Comparison of ENCODE assay signal across 23 cellular contexts in the genomic region with DNA sequence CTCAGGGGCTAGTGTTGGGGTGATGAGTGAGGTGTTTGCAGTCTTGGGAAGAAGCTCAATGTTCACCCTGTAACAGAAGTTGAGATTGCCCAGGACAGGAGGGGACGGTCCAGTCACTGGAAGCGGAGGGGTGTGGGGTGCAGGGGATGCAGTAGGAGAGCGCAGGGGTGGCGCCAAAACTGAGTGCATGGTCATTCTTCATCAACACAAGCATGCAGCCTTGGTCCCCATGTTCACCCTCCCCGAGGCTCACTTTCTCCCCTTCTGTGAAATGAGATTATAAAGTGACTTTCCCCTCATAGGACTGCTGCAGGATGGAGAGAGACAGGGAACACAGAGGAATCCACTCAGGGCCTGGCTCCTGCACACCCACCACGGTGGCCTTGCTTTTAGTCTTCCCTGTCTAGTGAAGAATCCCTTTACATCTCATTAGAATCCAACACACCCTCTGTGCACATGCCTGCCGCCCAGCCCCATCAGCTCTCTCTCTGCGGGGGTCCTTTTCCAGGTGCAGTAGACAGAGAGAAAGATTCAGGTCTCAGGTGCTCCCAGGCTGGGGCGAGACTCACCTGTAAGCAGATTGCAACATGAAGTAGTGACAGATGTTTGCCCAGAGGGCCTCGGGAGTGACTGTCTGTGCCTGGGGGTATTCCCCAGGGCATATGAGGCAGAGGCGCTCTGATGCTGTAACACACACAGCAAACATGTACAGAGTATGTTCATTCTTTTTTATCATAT.
"Had no signal": no experiment of that assay in that cellular context is flagged by ENCODE, and none has a peak within 500 bp of the region (broad histone marks: within the 10 kb centered on the region; RNA-seq: fewer than 3 reads in every experiment).

No MANE protein-coding gene starts in this region.

- H3K27me3 ChIP-seq: heart left ventricle, sigmoid colon, spleen had no signal

- H3K9ac ChIP-seq: parathyroid adenoma had no signal

- H3K4me3 Mint-ChIP-seq: activated CD4-positive, alpha-beta memory T cell treated with anti-CD3 and anti-CD28 coated beads, Interleukin-2, amount 10 ng/mL, durations not matched to agents 7 days and 5 days; activated naive CD8-positive, alpha-beta T cell treated with anti-CD3 and anti-CD28 coated beads, Interleukin-2, amount 10 ng/mL, durations not matched to agents 7 days and 5 days; activated T-cell treated with anti-CD3 and anti-CD28 coated beads, Interleukin-2, amount 50 U/mL, for 24 hours; memory B cell; naive thymus-derived CD4-positive, alpha-beta T cell; stimulated activated naive B cell treated with anti-CD40 and anti-IgM and Interleukin-4, amounts not matched to agents 10 μg/mL and 1 μg/mL and 100 μg/mL, for 72 hours had no signal

- H3K27ac Mint-ChIP-seq: activated CD4-positive, alpha-beta memory T cell treated with anti-CD3 and anti-CD28 coated beads, Interleukin-2, amount 10 ng/mL, durations not matched to agents 7 days and 5 days; activated naive CD8-positive, alpha-beta T cell treated with anti-CD3 and anti-CD28 coated beads, Interleukin-2, amount 10 ng/mL, durations not matched to agents 7 days and 5 days; activated T-cell treated with anti-CD3 and anti-CD28 coated beads, Interleukin-2, amount 50 U/mL, for 24 hours; activated T-helper 2 cell treated with anti-CD3 and anti-CD28 coated beads, Interferon-gamma antibody, Interleukin-2, Interleukin-4, amounts not matched to agents 10 μg/mL and 5 μg/mL and 100 μg/mL, durations not matched to agents 14 hours and 24 hours and 36 hours; memory B cell; naive thymus-derived CD4-positive, alpha-beta T cell; stimulated activated naive B cell treated with anti-CD40 and anti-IgM and Interleukin-4, amounts not matched to agents 10 μg/mL and 1 μg/mL and 100 μg/mL, for 72 hours had no signal

- H3K4me1 Mint-ChIP-seq: activated CD4-positive, alpha-beta memory T cell treated with anti-CD3 and anti-CD28 coated beads, Interleukin-2, amount 10 ng/mL, durations not matched to agents 7 days and 5 days; memory B cell; stimulated activated naive B cell treated with anti-CD40 and anti-IgM and Interleukin-4, amounts not matched to agents 10 μg/mL and 1 μg/mL and 100 μg/mL, for 72 hours had no signal

- H3K27ac ChIP-seq: coronary artery, heart left ventricle, left ventricle myocardium inferior, parathyroid adenoma, sigmoid colon, spleen had no signal

- DNase-seq: activated CD4-positive, alpha-beta memory T cell treated with anti-CD3 and anti-CD28 coated beads, Interleukin-2, amount 10 ng/mL, durations not matched to agents 7 days and 5 days; activated CD4-positive, alpha-beta T cell treated with anti-CD3 and anti-CD28 coated beads for 48 hours; activated CD4-positive, CD25-positive, alpha-beta regulatory T cell; activated naive CD4-positive, alpha-beta T cell treated with Interleukin-2 at 50 U/mL for 16 hours; activated naive CD8-positive, alpha-beta T cell treated with anti-CD3 and anti-CD28 coated beads, Interleukin-2, amount 10 ng/mL, durations not matched to agents 7 days and 5 days; activated T-cell treated with anti-CD3 and anti-CD28 coated beads, Interleukin-2, amount 50 U/mL, for 24 hours; amygdala; central memory CD4-positive, alpha-beta T cell; erythroblast; heart left ventricle; left ventricle myocardium inferior; mucosa of descending colon; naive thymus-derived CD4-positive, alpha-beta T cell; sigmoid colon; spleen; stimulated activated CD4-positive, alpha-beta T cell treated with anti-CD3 and anti-CD28 coated beads, Interleukin-4, amount 100 ng/mL, for 4 hours; stimulated activated naive B cell treated with anti-CD40 and anti-IgM and Interleukin-4, amounts not matched to agents 10 μg/mL and 1 μg/mL and 100 μg/mL, for 72 hours; T-helper 9 cell had no signal

- H3K9me3 Mint-ChIP-seq: activated CD4-positive, alpha-beta memory T cell treated with anti-CD3 and anti-CD28 coated beads, Interleukin-2, amount 10 ng/mL, durations not matched to agents 7 days and 5 days; activated naive CD8-positive, alpha-beta T cell treated with anti-CD3 and anti-CD28 coated beads, Interleukin-2, amount 10 ng/mL, durations not matched to agents 7 days and 5 days; activated T-cell treated with anti-CD3 and anti-CD28 coated beads, Interleukin-2, amount 50 U/mL, for 24 hours; activated T-helper 2 cell treated with anti-CD3 and anti-CD28 coated beads, Interferon-gamma antibody, Interleukin-2, Interleukin-4, amounts not matched to agents 10 μg/mL and 5 μg/mL and 100 μg/mL, durations not matched to agents 14 hours and 24 hours and 36 hours; naive thymus-derived CD4-positive, alpha-beta T cell had no signal

- H3K9me3 ChIP-seq: heart left ventricle, left ventricle myocardium inferior, mucosa of descending colon, sigmoid colon, spleen had no signal

- FAIRE-seq: frontal cortex had no signal

- H3K27me3 Mint-ChIP-seq: memory B cell; stimulated activated naive B cell treated with anti-CD40 and anti-IgM and Interleukin-4, amounts not matched to agents 10 μg/mL and 1 μg/mL and 100 μg/mL, for 72 hours had no signal

- H3K36me3 Mint-ChIP-seq: activated naive CD8-positive, alpha-beta T cell treated with anti-CD3 and anti-CD28 coated beads, Interleukin-2, amount 10 ng/mL, durations not matched to agents 7 days and 5 days; memory B cell; naive thymus-derived CD4-positive, alpha-beta T cell; stimulated activated naive B cell treated with anti-CD40 and anti-IgM and Interleukin-4, amounts not matched to agents 10 μg/mL and 1 μg/mL and 100 μg/mL, for 72 hours had no signal

- H3K4me1 ChIP-seq: parathyroid adenoma had no signal

- ATAC-seq: heart left ventricle; mucosa of descending colon; naive thymus-derived CD4-positive, alpha-beta T cell; stimulated activated naive B cell treated with anti-CD40 and anti-IgM and Interleukin-4, amounts not matched to agents 10 μg/mL and 1 μg/mL and 100 μg/mL, for 72 hours had no signal

- H3K4me3 ChIP-seq: coronary artery, heart left ventricle, left ventricle myocardium inferior, mucosa of descending colon, sigmoid colon, spleen had no signal

- H3K36me3 ChIP-seq: heart left ventricle, left ventricle myocardium inferior, sigmoid colon, spleen had no signal
